8 cellular contexts compared by ENCODE assay signal in genomic region chr22:19432092-19432844, GRCh38. TPM values are rescaled to one million over a fixed set of nuclear protein-coding genes. Genes with fewer than 3 reads are reported as not detected.
DNase-seq lines count a peak whose midpoint lies in the region; ATAC-seq and TF ChIP-seq lines count a peak whose summit lies in the region.

Gene MRPL40 (plus strand): TSS chr22:19432545. CDS start chr22:19432555, 10 bp downstream.

- no peaks in the 10 kb centered on the region for H3K9me3 ChIP-seq in Karpas-422 (ENCODE audit: low read length)

- CTCF ChIA-PET in RWPE1 (lab: Yijun Ruan, JAX) = no interaction called here

- H3K4me1 Mint-ChIP-seq in activated T-helper 17 cell treated with anti-CD3 and anti-CD28 coated beads, Interleukin-2, amount 50 U/mL, for 72 hours = peaks cover 20% of the 10 kb centered on the region
- peaks cover 27 to 43% of the 10 kb centered on the region in 2 donors for H3K4me1 Mint-ChIP-seq in natural killer cell treated with Interleukin-12 subunit alpha and Interleukin-12 subunit beta and Interleukin-15 and Interleukin-18, amount 100 ng/mL, for 72 hours (ENCODE audit: low read depth in 2 of 2)

- H3K27ac ChIP-seq in Karpas-422 (ENCODE audit: low read length) (peak within 1 kb of the TSS; percentile 93), RWPE1 (peak within 1 kb of the TSS; percentile 96)

- peak within 1 kb of the TSS; percentile 78 for H3K27ac Mint-ChIP-seq in activated T-helper 17 cell treated with anti-CD3 and anti-CD28 coated beads, Interleukin-2, amount 50 U/mL, for 72 hours
- H3K27ac Mint-ChIP-seq in natural killer cell treated with Interleukin-12 subunit alpha and Interleukin-12 subunit beta and Interleukin-15 and Interleukin-18, amount 100 ng/mL, for 72 hours = peak within 1 kb of the TSS; percentile 89 to 92

- DNase-seq in Daoy (ENCODE audit: low read depth) (peak; percentile 98), Karpas-422 (peak; percentile 98), RWPE1 (ENCODE audit: low spot score) (peak; percentile 83), fibroblast of mammary gland (ENCODE audit: low read depth) (peak; percentile 92)
- DNase-seq in natural killer cell treated with Interleukin-12 subunit alpha and Interleukin-12 subunit beta and Interleukin-15 and Interleukin-18, amount 100 ng/mL, for 72 hours (ENCODE audit: low spot score) = peak; percentile 97
- DNase-seq in stimulated activated naive CD8-positive, alpha-beta T cell treated with anti-CD3 and anti-CD28 coated beads, Interleukin-15, Interleukin-2, amounts not matched to agents 100 U/mL and 50 U/mL, for 24 hours = peak; percentile 95

- POLR2A ChIA-PET in RWPE1 (lab: Yijun Ruan, JAX; ENCODE audit: low non-redundant PET) = interaction anchor here (1.0 kb wide), 1 partner anchor 253 kb away, joined by 3 read pairs; no protein-coding TSS in a partner anchor

- peaks cover 66% of the 10 kb centered on the region for H3K79me2 ChIP-seq in Karpas-422 (ENCODE audit: low read length)

- H3K4me1 ChIP-seq in Karpas-422 (ENCODE audit: low read length) = peaks cover 60% of the 10 kb centered on the region

- peaks cover 34% of the 10 kb centered on the region for H4K20me1 ChIP-seq in Karpas-422 (ENCODE audit: insufficient read depth, low read depth, low read length)

- H3K27me3 Mint-ChIP-seq in activated T-helper 17 cell treated with anti-CD3 and anti-CD28 coated beads, Interleukin-2, amount 50 U/mL, for 72 hours = no peaks in the 10 kb centered on the region
- H3K27me3 Mint-ChIP-seq in natural killer cell treated with Interleukin-12 subunit alpha and Interleukin-12 subunit beta and Interleukin-15 and Interleukin-18, amount 100 ng/mL, for 72 hours = no peaks in the 10 kb centered on the region

- no peaks in the 10 kb centered on the region for H3K9me2 ChIP-seq in Karpas-422 (replicated peaks; ENCODE audit: insufficient read depth, low read length)

- H3K9ac ChIP-seq in Karpas-422 (ENCODE audit: low read length) = peak within 1 kb of the TSS; percentile 100

- no peaks in the 10 kb centered on the region for H3K9me3 Mint-ChIP-seq in activated T-helper 17 cell treated with anti-CD3 and anti-CD28 coated beads, Interleukin-2, amount 50 U/mL, for 72 hours
- no peaks in the 10 kb centered on the region for H3K9me3 Mint-ChIP-seq in natural killer cell treated with Interleukin-12 subunit alpha and Interleukin-12 subunit beta and Interleukin-15 and Interleukin-18, amount 100 ng/mL, for 72 hours

- peak within 1 kb of the TSS; percentile 99 for H3K4me2 ChIP-seq in Karpas-422 (ENCODE audit: low read depth, low read length, poor library complexity, severe bottlenecking)

- no peaks in the 10 kb centered on the region for H3K27me3 ChIP-seq in Karpas-422 (ENCODE audit: low read length)

- H3K4me3 Mint-ChIP-seq in activated T-helper 17 cell treated with anti-CD3 and anti-CD28 coated beads, Interleukin-2, amount 50 U/mL, for 72 hours = peak within 1 kb of the TSS; percentile 84
- H3K4me3 Mint-ChIP-seq in natural killer cell treated with Interleukin-12 subunit alpha and Interleukin-12 subunit beta and Interleukin-15 and Interleukin-18, amount 100 ng/mL, for 72 hours = peak within 1 kb of the TSS; percentile 95

- peak within 1 kb of the TSS; percentile 99 for H3K4me3 ChIP-seq in Karpas-422 (ENCODE audit: low read length)
- peak within 1 kb of the TSS; percentile 88 for H3K4me3 ChIP-seq in fibroblast of mammary gland (ENCODE audit: control insufficient read depth, low read depth, low read length)

- H3K36me3 Mint-ChIP-seq in activated T-helper 17 cell treated with anti-CD3 and anti-CD28 coated beads, Interleukin-2, amount 50 U/mL, for 72 hours (ENCODE audit: low read depth) = peaks cover 54% of the 10 kb centered on the region
- H3K36me3 Mint-ChIP-seq in natural killer cell treated with Interleukin-12 subunit alpha and Interleukin-12 subunit beta and Interleukin-15 and Interleukin-18, amount 100 ng/mL, for 72 hours = peaks cover 9% of the 10 kb centered on the region

- no peak for TF ChIP-seq CTCF in RWPE1 (conservative IDR thresholded peaks at IDR 0.05; ENCODE audit: low read depth)
- TF ChIP-seq CTCF in fibroblast of mammary gland (conservative IDR thresholded peaks at IDR 0.05; ENCODE audit: control insufficient read depth, insufficient read depth, low read depth, low read length) = no peak

- H3K36me3 ChIP-seq in Karpas-422 (ENCODE audit: insufficient read depth, low read length) = peaks cover 27% of the 10 kb centered on the region; the same call in 1 of the 2 replicates

- H2AFZ ChIP-seq in Karpas-422 (ENCODE audit: low read length) = peak within 1 kb of the TSS; percentile 67; the same call in 1 of the 2 replicates

- peak; percentile 67 for ATAC-seq in GM21825 (IDR thresholded peaks at IDR 0.05; ENCODE audit: unreplicated experiment)
- ATAC-seq in activated T-helper 17 cell treated with anti-CD3 and anti-CD28 coated beads, Interleukin-2, amount 50 U/mL, for 72 hours (replicated peaks) = peak; percentile 85
- peak; percentile 95 for ATAC-seq in natural killer cell treated with Interleukin-12 subunit alpha and Interleukin-12 subunit beta and Interleukin-15 and Interleukin-18, amount 100 ng/mL, for 72 hours
- ATAC-seq in stimulated activated naive CD8-positive, alpha-beta T cell treated with anti-CD3 and anti-CD28 coated beads, Interleukin-15, Interleukin-2, amounts not matched to agents 100 U/mL and 50 U/mL, for 24 hours = peak; percentile 93

RNA-seq across cellular contexts. Expression of gene MRPL40, which starts in this region (rescaled TPM):
- 46.2 and 60.5 TPM in 2 replicates for total RNA-seq in Daoy (2014; rRNA removed; shearing (Covaris generic))
- 53.8 and 62.5 TPM in 2 replicates for total RNA-seq in Karpas-422 (2014; rRNA removed; shearing (Covaris generic); ENCODE audit: low replicate concordance)
- 10 to 100 TPM; 11.8 to 25.7 TPM for total RNA-seq in activated T-helper 17 cell treated with anti-CD3 and anti-CD28 coated beads, Interleukin-2, amount 50 U/mL, for 72 hours
- total RNA-seq in natural killer cell treated with Interleukin-12 subunit alpha and Interleukin-12 subunit beta and Interleukin-15 and Interleukin-18, amount 100 ng/mL, for 72 hours = 10 to 100 TPM; 14.3 to 21.3 TPM

Comparison
In these comparisons a context has a peak if more than half of its experiments do, and no peak if none do; other contexts are left out.
1. Peak in every context shown above with its lines: DNase-seq, ATAC-seq, H3K4me3 ChIP-seq and H3K27ac ChIP-seq.